Comparison of ENCODE assay signal across 13 cellular contexts in the genomic region with DNA sequence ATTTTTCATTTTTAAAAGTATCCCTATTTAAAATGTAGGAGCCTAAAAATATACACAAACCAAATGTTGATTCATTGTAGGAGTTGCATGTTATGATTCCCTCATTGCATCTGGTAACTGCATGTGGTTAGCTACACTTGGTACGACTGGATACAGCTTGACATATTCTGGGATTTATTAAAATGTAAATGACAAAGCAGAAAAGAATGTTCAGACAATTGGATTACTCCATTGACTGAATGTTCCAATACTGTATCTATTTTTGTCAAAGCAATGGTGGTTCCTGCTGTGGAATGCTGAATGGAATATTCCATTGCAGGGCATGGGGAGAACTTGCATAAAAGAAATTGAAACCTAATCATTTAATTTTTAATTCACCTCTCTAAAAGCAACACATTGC. TPM values are rescaled to one million over a fixed set of nuclear protein-coding genes. Genes with fewer than 3 reads are reported as not detected.
A peak's percentile ranks its signal among the peaks of the same experiment; 100 is the strongest.
DNase-seq lines count a peak whose midpoint lies in the region; ATAC-seq and TF ChIP-seq lines count a peak whose summit lies in the region.
"Had no signal": no experiment of that assay in that cellular context is flagged by ENCODE, and none has a peak within 500 bp of the region (broad histone marks: within the 10 kb centered on the region; RNA-seq: fewer than 3 reads in every experiment).

No MANE protein-coding gene starts in this region.

- no peak overlapping the region for H3K27ac ChIP-seq in hepatocyte

- peaks cover 5% of the 10 kb centered on the region for H3K9me3 Mint-ChIP-seq in activated T-helper 17 cell treated with anti-CD3 and anti-CD28 coated beads, Interleukin-2, amount 50 U/mL, for 72 hours

- no peak overlapping the region for H3K4me2 ChIP-seq in hepatocyte

- TF ChIP-seq CTCF in hepatocyte (IDR thresholded peaks at IDR 0.05; ENCODE audit: poor library complexity) = no peak

- H4K20me1 ChIP-seq in hepatocyte (ENCODE audit: insufficient read depth, poor library complexity, severe bottlenecking) = peaks cover 2% of the 10 kb centered on the region

- ATAC-seq in sciatic nerve (peak; percentile 64), HG02610 (IDR thresholded peaks at IDR 0.05; ENCODE audit: unreplicated experiment) (no peak)
- ATAC-seq in activated T-helper 17 cell treated with anti-CD3 and anti-CD28 coated beads, Interleukin-2, amount 50 U/mL, for 72 hours (replicated peaks) = no peak
- ATAC-seq: activated CD8-positive, alpha-beta T cell treated with anti-CD3 and anti-CD28 coated beads, Interleukin-2, amount 10 ng/mL, durations not matched to agents 7 days and 5 days had no signal

- no peak overlapping the region for H3K4me3 Mint-ChIP-seq in activated T-helper 17 cell treated with anti-CD3 and anti-CD28 coated beads, Interleukin-2, amount 50 U/mL, for 72 hours
- H3K4me3 Mint-ChIP-seq: activated CD8-positive, alpha-beta T cell treated with anti-CD3 and anti-CD28 coated beads, Interleukin-2, amount 10 ng/mL, durations not matched to agents 7 days and 5 days; neural crest cell had no signal

- no peak overlapping the region for H3K4me3 ChIP-seq in hepatocyte

- H3K9me3 ChIP-seq in hepatocyte (ENCODE audit: low read depth) = no peaks in the 10 kb centered on the region

- peaks cover 10% of the 10 kb centered on the region for H3K27me3 Mint-ChIP-seq in activated T-helper 17 cell treated with anti-CD3 and anti-CD28 coated beads, Interleukin-2, amount 50 U/mL, for 72 hours

- peaks cover 1% of the 10 kb centered on the region for H3K36me3 ChIP-seq in hepatocyte (replicated peaks; ENCODE audit: insufficient read depth, low read depth)

- in situ Hi-C loops in ACHN (cut with HindIII; ENCODE audit: low pct_ligation_motif_present, low pct_unique_long_range_greater_than_20kb, low sequenced_read_pairs) = no loop called here

- DNase-seq in GM04503 (ENCODE audit: low read depth) = peak; percentile 96
- peak; percentile 77 for DNase-seq in astrocyte of the hippocampus (ENCODE audit: low read depth, low spot score)
- DNase-seq in foreskin melanocyte = peak; percentile 83
- DNase-seq in sciatic nerve (ENCODE audit: low spot score) = no peak
- no peak for DNase-seq in hepatocyte (ENCODE audit: low spot score)
- DNase-seq in ACHN = no peak
- DNase-seq: activated CD8-positive, alpha-beta T cell treated with anti-CD3 and anti-CD28 coated beads, Interleukin-2, amount 10 ng/mL, durations not matched to agents 7 days and 5 days; KBM-7; NCI-H345; stimulated activated CD4-positive, alpha-beta T cell treated with anti-CD3 and anti-CD28 coated beads, Interleukin-4, amount 100 ng/mL, for 1 hour had no signal

- no peaks in the 10 kb centered on the region for H3K9me2 ChIP-seq in hepatocyte (replicated peaks; ENCODE audit: insufficient read depth)

- peaks cover 17% of the 10 kb centered on the region for H3K79me2 ChIP-seq in hepatocyte

- no peaks in the 10 kb centered on the region for H3K36me3 Mint-ChIP-seq in activated T-helper 17 cell treated with anti-CD3 and anti-CD28 coated beads, Interleukin-2, amount 50 U/mL, for 72 hours (ENCODE audit: low read depth)

- H3K27ac Mint-ChIP-seq in activated T-helper 17 cell treated with anti-CD3 and anti-CD28 coated beads, Interleukin-2, amount 50 U/mL, for 72 hours = no peak overlapping the region
- H3K27ac Mint-ChIP-seq: activated CD8-positive, alpha-beta T cell treated with anti-CD3 and anti-CD28 coated beads, Interleukin-2, amount 10 ng/mL, durations not matched to agents 7 days and 5 days had no signal

- no peaks in the 10 kb centered on the region for H3K4me1 ChIP-seq in hepatocyte (ENCODE audit: insufficient read depth)

- H3K4me1 Mint-ChIP-seq in activated T-helper 17 cell treated with anti-CD3 and anti-CD28 coated beads, Interleukin-2, amount 50 U/mL, for 72 hours = no peaks in the 10 kb centered on the region
- H3K4me1 Mint-ChIP-seq: neural crest cell had no signal

- no peak overlapping the region for H2AFZ ChIP-seq in hepatocyte

- WGBS in hepatocyte (ENCODE audit: low lambda C conversion rate, missing lambda C conversion rate) = 50% methylated on average over 1 of the region's 1 CpG

- no peaks in the 10 kb centered on the region for H3K27me3 ChIP-seq in hepatocyte

- intact Hi-C loops in sciatic nerve (cut with DNase I) = no loop called here

RNA-seq across cellular contexts. Expression of a gene that starts 30.8 kb away (rescaled TPM):
- total RNA-seq in sciatic nerve (9.3 TPM), hepatocyte (1.7 and 2.3 TPM in 2 replicates)
- not detected for total RNA-seq in activated T-helper 17 cell treated with anti-CD3 and anti-CD28 coated beads, Interleukin-2, amount 50 U/mL, for 72 hours
- 0.41 and 0.99 TPM in 2 replicates for polyA plus RNA-seq in hepatocyte
- total RNA-seq: activated CD8-positive, alpha-beta T cell treated with anti-CD3 and anti-CD28 coated beads, Interleukin-2, amount 10 ng/mL, durations not matched to agents 7 days and 5 days; neural crest cell had no signal

Comparison
In these comparisons a context has a peak if more than half of its experiments do, and no peak if none do; other contexts are left out.
1. DNase-seq: peak in GM04503 (single experiment), astrocyte of the hippocampus (single experiment) and foreskin melanocyte (single experiment); none in sciatic nerve (single experiment), hepatocyte (single experiment) and ACHN (single experiment).